ENCODE assay signal across 1 cellular context in the genomic region with DNA sequence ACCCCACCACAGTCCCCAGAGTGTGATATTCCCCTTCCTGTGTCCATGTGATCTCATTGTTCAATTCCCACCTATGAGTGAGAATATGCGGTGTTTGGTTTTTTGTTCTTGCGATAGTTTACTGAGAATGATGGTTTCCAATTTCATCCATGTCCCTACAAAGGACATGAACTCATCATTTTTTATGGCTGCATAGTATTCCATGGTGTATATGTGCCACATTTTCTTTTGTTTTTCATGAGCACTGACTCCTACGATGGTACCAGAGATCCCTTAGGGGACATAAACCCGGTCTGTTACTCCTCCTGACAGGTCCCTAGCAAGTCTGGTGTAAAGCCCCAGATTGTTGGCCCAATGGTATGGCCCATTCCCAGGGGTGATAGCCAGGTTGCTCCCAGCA. TPM values are rescaled to one million over a fixed set of nuclear protein-coding genes. Genes with fewer than 3 reads are reported as not detected.
"Had no signal": no experiment of that assay in that cellular context is flagged by ENCODE, and none has a peak within 500 bp of the region (broad histone marks: within the 10 kb centered on the region; RNA-seq: fewer than 3 reads in every experiment).

No MANE protein-coding gene starts in this region.

RNA-seq across cellular contexts. Expression of a gene that starts 40.0 kb away (rescaled TPM):
- total RNA-seq: G401 had no signal
